8 cellular contexts compared by ENCODE assay signal in the genomic region with DNA sequence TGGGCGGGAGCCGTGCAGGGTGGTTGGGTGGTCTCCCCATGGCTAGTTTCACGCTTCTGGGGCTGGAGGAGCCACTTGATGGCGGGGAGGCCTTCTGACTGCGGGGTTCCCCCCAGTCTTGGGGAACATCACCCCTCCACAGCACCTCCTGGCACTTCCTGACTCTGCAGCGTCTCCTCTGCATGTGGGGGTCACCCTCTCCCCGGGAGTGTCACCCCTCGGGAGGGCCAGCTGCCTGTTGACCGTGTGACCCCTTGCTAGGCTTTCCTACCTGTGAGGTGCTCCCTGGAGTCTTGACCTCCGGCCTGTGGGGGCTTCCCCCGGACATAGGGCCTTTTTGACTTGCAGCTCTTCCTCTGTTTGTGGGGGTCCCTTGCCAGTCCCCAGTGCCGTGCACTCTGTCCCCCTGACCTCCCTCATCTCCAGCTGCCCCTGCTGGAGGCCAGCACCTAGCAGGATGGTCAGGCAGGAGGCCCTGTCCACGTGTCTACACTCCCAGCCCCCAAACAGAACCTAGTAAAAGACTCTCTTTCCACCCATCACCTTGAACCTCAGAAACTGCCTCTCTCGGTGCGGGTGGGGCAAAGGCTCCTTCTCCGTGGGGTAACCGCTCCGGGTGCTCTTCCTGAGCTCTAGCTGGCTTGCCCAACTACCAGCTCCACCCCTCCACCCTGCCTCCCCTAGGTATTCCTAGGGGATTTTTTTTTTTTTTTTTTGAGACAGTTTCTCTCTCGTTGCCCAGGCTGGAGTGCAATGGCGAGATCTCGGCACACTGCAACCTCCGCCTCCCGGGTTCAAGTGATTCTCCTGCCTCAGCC. TPM values are rescaled to one million over a fixed set of nuclear protein-coding genes. Genes with fewer than 3 reads are reported as not detected.
A peak's percentile ranks its signal among the peaks of the same experiment; 100 is the strongest.
DNase-seq lines count a peak whose midpoint lies in the region; ATAC-seq and TF ChIP-seq lines count a peak whose summit lies in the region.

No MANE protein-coding gene starts in this region.

- no peaks in the 10 kb centered on the region for H3K9me3 Mint-ChIP-seq in T-cell

- H3K4me3 ChIP-seq in ACC112 (ENCODE audit: low read depth, low read length) = peak overlapping the region; percentile 99
- H3K4me3 ChIP-seq in left ventricle myocardium inferior = peak overlapping the region; percentile 86
- peak overlapping the region; percentile 57 to 84 (median 75) for H3K4me3 ChIP-seq in spleen

- 36 to 50% (median 43%) methylated on average over 18 to 23 of the region's 23 CpGs for WGBS in spleen, 5 donors

- TF ChIP-seq CTCF in left ventricle myocardium inferior (IDR thresholded peaks at IDR 0.05; ENCODE audit: borderline replicate concordance) (no peak), spleen (IDR thresholded peaks at IDR 0.05 in 8 of 11, conservative IDR thresholded peaks at IDR 0.05 in 3 of 11) (no peak)

- POLR2A ChIA-PET in T-cell (lab: Charles Lee) = interaction anchor here (0.7 to 2.4 kb wide), 2 partner anchors 17 to 125 kb away, joined by 3 to 13 read pairs; no protein-coding TSS in a partner anchor

- H3K9me3 ChIP-seq in left ventricle myocardium inferior (replicated peaks) (no peaks in the 10 kb centered on the region), spleen (peaks cover 0 to 9% (median 6%) of the 10 kb centered on the region in 8 donors)

- H3K4me1 ChIP-seq in ACC112 (ENCODE audit: control insufficient read depth, insufficient read depth, low read length, unreplicated experiment) (peaks cover 5% of the 10 kb centered on the region), left ventricle myocardium inferior (peaks cover 49% of the 10 kb centered on the region), spleen (peaks cover 5 to 28% (median 21%) of the 10 kb centered on the region in 6 donors)

- H3K27me3 ChIP-seq in ACC112 (ENCODE audit: insufficient read depth, low read length) (no peaks in the 10 kb centered on the region), left ventricle myocardium inferior (ENCODE audit: low read depth) (no peaks in the 10 kb centered on the region), spleen (replicated peaks in 1 of 7) (peaks cover 0 to 12% (median 0%) of the 10 kb centered on the region in 7 donors)

- peaks cover 0 to 7% of the 10 kb centered on the region in 2 donors for H3K27me3 Mint-ChIP-seq in T-cell

- H3K27ac ChIP-seq in ACC112 (ENCODE audit: low read depth, low read length) (no peak overlapping the region), left ventricle myocardium inferior (replicated peaks) (peak overlapping the region; percentile 75), spleen (peak overlapping the region in 6 of 8 donors; percentile 1 to 82 (median 74))

- TF ChIP-seq POLR2A in spleen (IDR thresholded peaks at IDR 0.05) = no peak

- DNase-seq in T-cell (peak in 1 of 34 experiments; percentile 2), left ventricle myocardium inferior (no peak), spleen (no peak), NCI-H2107 (lab: John Stamatoyannopoulos, UW) (no peak), ureter (ENCODE audit: low spot score) (no peak)

- peak overlapping the region; percentile 100 for H2AFZ ChIP-seq in ACC112 (ENCODE audit: low read length, unreplicated experiment)

- peaks cover 19% of the 10 kb centered on the region for H3K79me2 ChIP-seq in ACC112 (ENCODE audit: control insufficient read depth, insufficient read depth, low read length, unreplicated experiment)

- CTCF ChIA-PET in T-cell (lab: Charles Lee) = no interaction called here

- H3K4me3 Mint-ChIP-seq in T-cell = peak overlapping the region; percentile 80 to 86 (median 83)

- no peaks in the 10 kb centered on the region for H3K36me3 Mint-ChIP-seq in T-cell

- peaks cover 18 to 27% (median 21%) of the 10 kb centered on the region in 3 donors for H3K4me1 Mint-ChIP-seq in T-cell

- ATAC-seq in GM21529 (IDR thresholded peaks at IDR 0.05; ENCODE audit: unreplicated experiment) = peak; percentile 11
- peak in 3 of 4 experiments; percentile 34 to 38 (median 35) for ATAC-seq in T-cell (replicated peaks in 1 of 4)
- no peak for ATAC-seq in HG03469 (IDR thresholded peaks at IDR 0.05; ENCODE audit: unreplicated experiment)

- intact Hi-C loops in left ventricle myocardium inferior (cut with micrococcal nuclease) = no loop called here
- intact Hi-C loops in spleen (cut with DNase I; ENCODE audit: low total_unique reads) = no loop called here

- peak overlapping the region; percentile 66 to 75 for H3K27ac Mint-ChIP-seq in T-cell

- no peaks in the 10 kb centered on the region for H3K36me3 ChIP-seq in ACC112 (ENCODE audit: insufficient read depth, low read length)
- H3K36me3 ChIP-seq in left ventricle myocardium inferior = no peaks in the 10 kb centered on the region
- peaks cover 0 to 12% (median 0%) of the 10 kb centered on the region in 6 donors for H3K36me3 ChIP-seq in spleen

RNA-seq across cellular contexts. Expression of gene AACS, which starts 0.7 kb away (rescaled TPM):
- total RNA-seq in T-cell (10 to 100 TPM; 11.5 to 16.4 (median 14.3) TPM), left ventricle myocardium inferior (11.5 TPM), spleen (10 to 100 TPM in 6 of 7 donors, 1 to 10 TPM in 1; 10.0 to 18.9 (median 11.9) TPM), ureter (31.4 TPM)
- polyA plus RNA-seq in spleen = 1 to 10 TPM; 5.1 to 8.6 (median 7.6) TPM
